ENCODE assay signal across 27 cellular contexts in genomic region chr7:7978860-7979259, GRCh38. TPM values are rescaled to one million over a fixed set of nuclear protein-coding genes. Genes with fewer than 3 reads are reported as not detected.
DNase-seq lines count a peak whose midpoint lies in the region; ATAC-seq and TF ChIP-seq lines count a peak whose summit lies in the region.
"Had no signal": no experiment of that assay in that cellular context is flagged by ENCODE, and none has a peak within 500 bp of the region (broad histone marks: within the 10 kb centered on the region; RNA-seq: fewer than 3 reads in every experiment).

No MANE protein-coding gene starts in this region.

- CTCF ChIA-PET in T-cell (lab: Charles Lee) = interaction anchor here in 1 of 2 donors (0.7 to 1.3 kb wide), 2 partner anchors 8 to 11 kb away, joined by 3 to 5 read pairs; partner anchors contain the start of gene GLCCI1

- H3K36me3 Mint-ChIP-seq in T-cell = peaks cover 14% of the 10 kb centered on the region
- H3K36me3 Mint-ChIP-seq in immature natural killer cell = no peaks in the 10 kb centered on the region

- H3K9me3 Mint-ChIP-seq in T-cell (no peaks in the 10 kb centered on the region), immature natural killer cell (no peaks in the 10 kb centered on the region)
- H3K9me3 Mint-ChIP-seq: activated CD4-positive, alpha-beta T cell treated with anti-CD3 and anti-CD28 coated beads, Interleukin-2, amount 10 ng/mL, durations not matched to agents 7 days and 5 days; neural crest cell; stimulated activated memory B cell treated with anti-CD40 and anti-IgM and Interleukin-4, amounts not matched to agents 10 μg/mL and 1 μg/mL and 100 μg/mL, for 72 hours had no signal

- POLR2A ChIA-PET in T-cell (lab: Charles Lee) = interaction anchor here (0.6 to 1.1 kb wide), 4 partner anchors 8 to 234 kb away, joined by 3 to 5 read pairs (median 4); no protein-coding TSS in a partner anchor

- no peak for TF ChIP-seq POLR2A in vagina (IDR thresholded peaks at IDR 0.05)

- no peaks in the 10 kb centered on the region for H3K27me3 Mint-ChIP-seq in T-cell
- H3K27me3 Mint-ChIP-seq in immature natural killer cell (ENCODE audit: low read depth in 3 of 3) = peaks cover 0 to 3% (median 0%) of the 10 kb centered on the region in 3 donors
- H3K27me3 Mint-ChIP-seq: activated CD4-positive, alpha-beta T cell treated with anti-CD3 and anti-CD28 coated beads, Interleukin-2, amount 10 ng/mL, durations not matched to agents 7 days and 5 days; stimulated activated memory B cell treated with anti-CD40 and anti-IgM and Interleukin-4, amounts not matched to agents 10 μg/mL and 1 μg/mL and 100 μg/mL, for 72 hours had no signal

- H3K9me3 ChIP-seq in Loucy (ENCODE audit: insufficient read depth, low read depth, low read length) (no peaks in the 10 kb centered on the region), vagina (no peaks in the 10 kb centered on the region)
- H3K9me3 ChIP-seq: BLaER1 treated with 17β-estradiol and CSF1 and Interleukin-3, amounts not matched to agents 10 nM and 100 nM; body of pancreas; Caco-2; right atrium auricular region; upper lobe of left lung had no signal

- TF ChIP-seq CTCF in Loucy (conservative IDR thresholded peaks at IDR 0.05; ENCODE audit: low read length) (no peak), vagina (IDR thresholded peaks at IDR 0.05) (no peak)

- H3K27me3 ChIP-seq in Loucy (ENCODE audit: insufficient read depth, low read length, poor library complexity, severe bottlenecking) (no peaks in the 10 kb centered on the region), vagina (no peaks in the 10 kb centered on the region)
- H3K27me3 ChIP-seq: BLaER1 treated with 17β-estradiol and CSF1 and Interleukin-3, amounts not matched to agents 10 nM and 100 nM; body of pancreas; dorsolateral prefrontal cortex; right atrium auricular region; upper lobe of left lung had no signal

- no peaks in the 10 kb centered on the region for H3K36me3 ChIP-seq in Loucy (ENCODE audit: insufficient read depth, low read length)
- H3K36me3 ChIP-seq in vagina = no peaks in the 10 kb centered on the region
- H3K36me3 ChIP-seq: right atrium auricular region, upper lobe of left lung had no signal

- H3K4me3 Mint-ChIP-seq in T-cell = no peak overlapping the region
- peak overlapping the region in 1 of 5 donors; percentile 36 for H3K4me3 Mint-ChIP-seq in immature natural killer cell
- H3K4me3 Mint-ChIP-seq: activated CD4-positive, alpha-beta T cell treated with anti-CD3 and anti-CD28 coated beads, Interleukin-2, amount 10 ng/mL, durations not matched to agents 7 days and 5 days; neural crest cell; stimulated activated memory B cell treated with anti-CD40 and anti-IgM and Interleukin-4, amounts not matched to agents 10 μg/mL and 1 μg/mL and 100 μg/mL, for 72 hours had no signal

- H3K79me2 ChIP-seq in Loucy (ENCODE audit: insufficient read depth, low read length) = peaks cover 99% of the 10 kb centered on the region
- H3K79me2 ChIP-seq: parathyroid adenoma had no signal

- H3K4me1 ChIP-seq in Loucy (ENCODE audit: insufficient read depth, low read length, poor library complexity, severe bottlenecking) (peaks cover 49% of the 10 kb centered on the region), vagina (peaks cover 7% of the 10 kb centered on the region)
- H3K4me1 ChIP-seq: body of pancreas, Caco-2, parathyroid adenoma had no signal

- no peak overlapping the region for H3K4me3 ChIP-seq in Loucy (ENCODE audit: low read length, poor library complexity, severe bottlenecking)
- no peak overlapping the region for H3K4me3 ChIP-seq in vagina
- H3K4me3 ChIP-seq: BLaER1 treated with 17β-estradiol and CSF1 and Interleukin-3, amounts not matched to agents 10 nM and 100 nM; body of pancreas; dorsolateral prefrontal cortex; lung; right atrium auricular region; upper lobe of left lung had no signal

- intact Hi-C loops in vagina (cut with DNase I) = no loop called here

- peak; percentile 42 to 43 for DNase-seq in AML-193 (lab: John Stamatoyannopoulos, UW)
- DNase-seq in T-cell = no peak
- no peak for DNase-seq in immature natural killer cell
- no peak for DNase-seq in HuH-7 (ENCODE audit: low spot score)
- DNase-seq in vagina (ENCODE audit: extremely low spot score in 2 of 2) = no peak
- no peak for DNase-seq in DMS 273 treated with DMSO at 0.1 percent for 48 hours (lab: John Stamatoyannopoulos, UW)
- DNase-seq: activated CD4-positive, alpha-beta T cell treated with anti-CD3 and anti-CD28 coated beads, Interleukin-2, amount 10 ng/mL, durations not matched to agents 7 days and 5 days; activated T-cell treated with anti-CD3 and anti-CD28 coated beads, Interleukin-2, amount 50 U/mL, for 48 hours; body of pancreas; Caco-2; dorsolateral prefrontal cortex; glutamatergic neuron; kidney; NCI-H2029; NCI-H526; stimulated activated CD4-positive, alpha-beta T cell treated with anti-CD3 and anti-CD28 coated beads, Interleukin-12 subunit alpha, Interleukin-12 subunit beta, amount 100 ng/mL, for 4 hours; stimulated activated CD4-positive, alpha-beta T cell treated with anti-CD3 and anti-CD28 coated beads, Interleukin-4, amount 100 ng/mL, for 1 hour; substantia nigra; upper lobe of left lung had no signal

- ATAC-seq in T-cell (replicated peaks in 1 of 4) = no peak
- no peak for ATAC-seq in HG02763 (IDR thresholded peaks at IDR 0.05; ENCODE audit: unreplicated experiment)
- ATAC-seq: body of pancreas; stimulated activated memory B cell treated with anti-CD40 and anti-IgM and Interleukin-4, amounts not matched to agents 10 μg/mL and 1 μg/mL and 100 μg/mL, for 72 hours had no signal

- peak overlapping the region; percentile 97 for H3K4me2 ChIP-seq in Loucy (ENCODE audit: low read depth, low read length, poor library complexity, severe bottlenecking)
- H3K4me2 ChIP-seq: BLaER1 treated with 17β-estradiol and CSF1 and Interleukin-3, amounts not matched to agents 10 nM and 100 nM had no signal

- H3K27ac Mint-ChIP-seq in T-cell (peak overlapping the region; percentile 27 to 45), immature natural killer cell (peak overlapping the region; percentile 60 to 85 (median 76))
- H3K27ac Mint-ChIP-seq: activated CD4-positive, alpha-beta T cell treated with anti-CD3 and anti-CD28 coated beads, Interleukin-2, amount 10 ng/mL, durations not matched to agents 7 days and 5 days; stimulated activated memory B cell treated with anti-CD40 and anti-IgM and Interleukin-4, amounts not matched to agents 10 μg/mL and 1 μg/mL and 100 μg/mL, for 72 hours had no signal

- H3K4me1 Mint-ChIP-seq in T-cell (peaks cover 68 to 80% (median 78%) of the 10 kb centered on the region in 3 donors), immature natural killer cell (peaks cover 74 to 78% of the 10 kb centered on the region in 2 donors)

- no peaks in the 10 kb centered on the region for H3F3A ChIP-seq in Loucy (ENCODE audit: low read depth)

- no peaks in the 10 kb centered on the region for H3K9me2 ChIP-seq in Loucy (replicated peaks; ENCODE audit: low read depth, low read length)

- H2AFZ ChIP-seq in Loucy (ENCODE audit: low read length) = no peak overlapping the region
- H2AFZ ChIP-seq: parathyroid adenoma had no signal

- H3K9ac ChIP-seq in Loucy (ENCODE audit: low read depth, low read length, poor library complexity, severe bottlenecking) = no peak overlapping the region
- H3K9ac ChIP-seq: BLaER1 treated with 17β-estradiol and CSF1 and Interleukin-3, amounts not matched to agents 10 nM and 100 nM; parathyroid adenoma had no signal

- H3K27ac ChIP-seq in vagina = no peak overlapping the region
- H3K27ac ChIP-seq: BLaER1 treated with 17β-estradiol and CSF1 and Interleukin-3, amounts not matched to agents 10 nM and 100 nM; body of pancreas; dorsolateral prefrontal cortex; parathyroid adenoma; right atrium auricular region had no signal

- H4K20me1 ChIP-seq in Loucy (ENCODE audit: insufficient read depth, low read length, poor library complexity, severe bottlenecking) = peaks cover 96% of the 10 kb centered on the region
- H4K20me1 ChIP-seq: BLaER1 treated with 17β-estradiol and CSF1 and Interleukin-3, amounts not matched to agents 10 nM and 100 nM had no signal

RNA-seq across cellular contexts. Expression of gene GLCCI1, which starts 10.3 kb away (rescaled TPM):
- 10 to 100 TPM; 30.6 to 51.5 (median 38.0) TPM for total RNA-seq in T-cell
- 10 to 100 TPM; 13.8 to 33.2 (median 18.0) TPM for polyA plus RNA-seq in immature natural killer cell
- 9.1 TPM for total RNA-seq in vagina

Comparison
In these comparisons a context has a peak if more than half of its experiments do, and no peak if none do; other contexts are left out.
1. DNase-seq: peak in AML-193 (2 of 2); none in T-cell (0 of 34), immature natural killer cell (0 of 3), HuH-7 (single experiment), vagina (0 of 2) and DMS 273 treated with DMSO at 0.1 percent for 48 hours (single experiment).